ENCODE assay signal across 27 cellular contexts in the genomic region with DNA sequence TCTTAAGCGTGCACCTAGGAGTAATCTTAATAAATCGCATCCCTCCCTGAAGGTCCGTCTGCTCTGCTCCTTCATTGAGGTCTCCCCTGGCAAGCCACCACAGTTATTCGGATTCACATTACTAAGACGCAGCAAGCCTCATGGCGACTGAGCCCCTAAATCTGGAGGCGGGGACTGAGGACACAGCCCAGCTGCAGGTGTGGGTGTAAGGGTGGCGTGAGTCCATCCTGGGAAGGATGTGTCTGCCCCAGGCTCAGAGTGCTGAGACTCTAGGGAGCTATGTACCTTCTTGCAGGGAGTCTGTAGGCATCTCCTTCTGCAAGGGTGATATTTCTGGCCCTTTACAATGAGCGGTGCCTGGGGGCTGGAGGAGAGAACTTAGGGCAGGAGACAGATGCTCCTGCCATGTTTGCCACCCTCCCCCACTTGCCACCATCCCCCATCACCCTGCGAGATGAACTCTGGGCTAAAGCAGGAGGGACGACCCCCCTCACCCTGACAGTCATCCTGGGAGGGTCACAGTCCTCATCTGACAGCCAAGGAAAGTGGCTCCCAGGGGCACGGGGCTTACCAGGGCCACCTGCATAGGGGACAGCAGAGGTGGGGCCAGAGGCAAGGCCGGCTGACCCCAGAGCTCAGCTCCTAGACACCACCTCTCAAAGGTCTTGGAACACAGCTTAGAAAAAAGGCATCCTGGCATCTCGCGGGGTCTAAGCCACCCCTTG.
"Had no signal": no experiment of that assay in that cellular context is flagged by ENCODE, and none has a peak within 500 bp of the region (broad histone marks: within the 10 kb centered on the region; RNA-seq: fewer than 3 reads in every experiment).

No MANE protein-coding gene starts in this region.

- H3K9me3 Mint-ChIP-seq: activated CD4-positive, alpha-beta T cell treated with anti-CD3 and anti-CD28 coated beads, Interleukin-2, amount 10 ng/mL, durations not matched to agents 24 days and 14 days; activated naive CD4-positive, alpha-beta T cell treated with anti-CD3 and anti-CD28 coated beads, Interleukin-2, amount 50 U/mL, for 24 hours had no signal

- DNase-seq: activated CD4-positive, alpha-beta memory T cell treated with anti-CD3 and anti-CD28 coated beads for 36 hours; activated CD4-positive, alpha-beta T cell treated with anti-CD3 and anti-CD28 coated beads, Interleukin-2, amount 10 ng/mL, durations not matched to agents 24 days and 14 days; activated CD4-positive, CD25-positive, alpha-beta regulatory T cell treated with anti-CD3 and anti-CD28 coated beads, Interleukin-2, amount 50 U/mL, for 72 hours; activated CD8-positive, alpha-beta memory T cell treated with anti-CD3 and anti-CD28 coated beads, Interleukin-2, amount 50 U/mL, for 4 hours; activated gamma-delta T cell treated with Interleukin-2 at 50 U/mL for 16 hours; activated T-cell treated with anti-CD3 and anti-CD28 coated beads, Interleukin-2, amount 50 U/mL, for 1 hour; body of pancreas; cerebellar nuclear complex; colonic mucosa; effector memory CD4-positive, alpha-beta T cell; gastrocnemius medialis; glutamatergic neuron; hippocampal formation; midbrain; naive thymus-derived CD4-positive, alpha-beta T cell; stimulated activated CD4-positive, alpha-beta T cell treated with anti-CD3 and anti-CD28 coated beads, Interleukin-2, amount 100 ng/mL, for 48 hours; stimulated activated naive CD4-positive, alpha-beta T cell treated with Interleukin-2 at 50 U/mL for 16 hours; SW 1271; T-helper 9 cell; testis; transverse colon had no signal

- H3K27me3 Mint-ChIP-seq: activated CD4-positive, alpha-beta T cell treated with anti-CD3 and anti-CD28 coated beads, Interleukin-2, amount 10 ng/mL, durations not matched to agents 24 days and 14 days; activated naive CD4-positive, alpha-beta T cell treated with anti-CD3 and anti-CD28 coated beads, Interleukin-2, amount 50 U/mL, for 24 hours had no signal

- H3K36me3 Mint-ChIP-seq: activated CD4-positive, alpha-beta memory T cell treated with anti-CD3 and anti-CD28 coated beads for 36 hours; activated naive CD4-positive, alpha-beta T cell treated with anti-CD3 and anti-CD28 coated beads, Interleukin-2, amount 50 U/mL, for 24 hours had no signal

- H3K4me3 Mint-ChIP-seq: activated CD4-positive, alpha-beta memory T cell treated with anti-CD3 and anti-CD28 coated beads for 36 hours; activated CD4-positive, alpha-beta T cell treated with anti-CD3 and anti-CD28 coated beads, Interleukin-2, amount 10 ng/mL, durations not matched to agents 24 days and 14 days; activated naive CD4-positive, alpha-beta T cell treated with anti-CD3 and anti-CD28 coated beads, Interleukin-2, amount 50 U/mL, for 24 hours; activated T-helper 1 cell treated with anti-CD3 and anti-CD28 coated beads, Interleukin-12 subunit alpha, Interleukin-12 subunit beta, Interleukin-2, Interleukin-4 antibody, amounts not matched to agents 30 ng/mL and 10 ng/mL and 1 ng/mL, durations not matched to agents 14 hours and 24 hours and 36 hours; naive thymus-derived CD4-positive, alpha-beta T cell; neural crest cell; T-helper 1 cell treated with Interleukin-12 subunit alpha and Interleukin-12 subunit beta and Interleukin-4 antibody, amounts not matched to agents 30 μg/mL and 1 μg/mL, for 36 hours had no signal

- ATAC-seq: body of pancreas; gastrocnemius medialis; left colon; naive thymus-derived CD4-positive, alpha-beta T cell had no signal

- H3K4me3 ChIP-seq: body of pancreas, colonic mucosa, gastrocnemius medialis, prostate gland, testis, transverse colon had no signal

- H3K27ac ChIP-seq: body of pancreas, colonic mucosa, gastrocnemius medialis, prostate gland, testis, transverse colon had no signal

- H3K27me3 ChIP-seq: body of pancreas, colonic mucosa, testis, transverse colon had no signal

- H3K4me1 Mint-ChIP-seq: activated CD4-positive, alpha-beta T cell treated with anti-CD3 and anti-CD28 coated beads, Interleukin-2, amount 10 ng/mL, durations not matched to agents 24 days and 14 days; activated naive CD4-positive, alpha-beta T cell treated with anti-CD3 and anti-CD28 coated beads, Interleukin-2, amount 50 U/mL, for 24 hours; naive thymus-derived CD4-positive, alpha-beta T cell; neural crest cell had no signal

- H3K9me3 ChIP-seq: colonic mucosa, gastrocnemius medialis, prostate gland, testis, transverse colon had no signal

- H3K36me3 ChIP-seq: colonic mucosa, gastrocnemius medialis, prostate gland, transverse colon had no signal

- H3K4me1 ChIP-seq: body of pancreas, colonic mucosa, gastrocnemius medialis, prostate gland, testis, transverse colon had no signal

- H3K27ac Mint-ChIP-seq: activated CD4-positive, alpha-beta memory T cell treated with anti-CD3 and anti-CD28 coated beads for 36 hours; activated CD4-positive, alpha-beta T cell treated with anti-CD3 and anti-CD28 coated beads, Interleukin-2, amount 10 ng/mL, durations not matched to agents 24 days and 14 days; activated naive CD4-positive, alpha-beta T cell treated with anti-CD3 and anti-CD28 coated beads, Interleukin-2, amount 50 U/mL, for 24 hours; activated T-helper 1 cell treated with anti-CD3 and anti-CD28 coated beads, Interleukin-12 subunit alpha, Interleukin-12 subunit beta, Interleukin-2, Interleukin-4 antibody, amounts not matched to agents 30 ng/mL and 10 ng/mL and 1 ng/mL, durations not matched to agents 14 hours and 24 hours and 36 hours; naive thymus-derived CD4-positive, alpha-beta T cell; T-helper 1 cell treated with Interleukin-12 subunit alpha and Interleukin-12 subunit beta and Interleukin-4 antibody, amounts not matched to agents 30 μg/mL and 1 μg/mL, for 36 hours had no signal
